In genomic region chr15:45200001-45200798, GRCh38 we compare ENCODE assay signal across 1 cellular context.
TF ChIP-seq lines count a peak whose summit lies in the region.

No MANE protein-coding gene starts in this region.

TF ChIP-seq in IMR-90, 13 proteins besides CTCF, POLR2A, EP300 and RAD21 (continued from another document):
- TF ChIP-seq, protein P1, sequence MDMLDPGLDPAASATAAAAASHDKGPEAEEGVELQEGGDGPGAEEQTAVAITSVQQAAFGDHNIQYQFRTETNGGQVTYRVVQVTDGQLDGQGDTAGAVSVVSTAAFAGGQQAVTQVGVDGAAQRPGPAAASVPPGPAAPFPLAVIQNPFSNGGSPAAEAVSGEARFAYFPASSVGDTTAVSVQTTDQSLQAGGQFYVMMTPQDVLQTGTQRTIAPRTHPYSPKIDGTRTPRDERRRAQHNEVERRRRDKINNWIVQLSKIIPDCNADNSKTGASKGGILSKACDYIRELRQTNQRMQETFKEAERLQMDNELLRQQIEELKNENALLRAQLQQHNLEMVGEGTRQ (IDR thresholded peaks at IDR 0.05; ENCODE audit: low read depth, low read length), result no peak
- TF ChIP-seq CHD1 (IDR thresholded peaks at IDR 0.05; ENCODE audit: low read depth, low read length) (no peak; the same call in 1 of the 2 replicates), MXI1 (IDR thresholded peaks at IDR 0.05; ENCODE audit: borderline replicate concordance, low read depth, low read length) (no peak), BHLHE40 (IDR thresholded peaks at IDR 0.05; ENCODE audit: low read depth, low read length) (0 out of 2 replicates have a peak, but pooled peaks have one; percentile 30), SMC3 (IDR thresholded peaks at IDR 0.05; ENCODE audit: low read depth, low read length) (no peak), CEBPB (IDR thresholded peaks at IDR 0.05; ENCODE audit: low read depth, low read length) (no peak), ELK1 (IDR thresholded peaks at IDR 0.05; ENCODE audit: borderline replicate concordance, low read depth, low read length) (no peak), FOS (IDR thresholded peaks at IDR 0.05; ENCODE audit: low read depth, low read length) (peak; percentile 96), RFX5 (IDR thresholded peaks at IDR 0.05; ENCODE audit: low read depth, low read length) (no peak), MAZ (IDR thresholded peaks at IDR 0.05; ENCODE audit: borderline replicate concordance, low read depth, low read length) (peak; percentile 15; the same call in 1 of the 2 replicates), MAFK (IDR thresholded peaks at IDR 0.05; ENCODE audit: low read depth, low read length) (no peak; the same call in 1 of the 2 replicates), NFE2L2 (IDR thresholded peaks at IDR 0.05; ENCODE audit: low read depth, low read length) (peak; percentile 63)
TF ChIP-seq in IMR-90: peak in this region for 4.
